Comparison of ENCODE assay signal across 1 cellular context in the genomic region with DNA sequence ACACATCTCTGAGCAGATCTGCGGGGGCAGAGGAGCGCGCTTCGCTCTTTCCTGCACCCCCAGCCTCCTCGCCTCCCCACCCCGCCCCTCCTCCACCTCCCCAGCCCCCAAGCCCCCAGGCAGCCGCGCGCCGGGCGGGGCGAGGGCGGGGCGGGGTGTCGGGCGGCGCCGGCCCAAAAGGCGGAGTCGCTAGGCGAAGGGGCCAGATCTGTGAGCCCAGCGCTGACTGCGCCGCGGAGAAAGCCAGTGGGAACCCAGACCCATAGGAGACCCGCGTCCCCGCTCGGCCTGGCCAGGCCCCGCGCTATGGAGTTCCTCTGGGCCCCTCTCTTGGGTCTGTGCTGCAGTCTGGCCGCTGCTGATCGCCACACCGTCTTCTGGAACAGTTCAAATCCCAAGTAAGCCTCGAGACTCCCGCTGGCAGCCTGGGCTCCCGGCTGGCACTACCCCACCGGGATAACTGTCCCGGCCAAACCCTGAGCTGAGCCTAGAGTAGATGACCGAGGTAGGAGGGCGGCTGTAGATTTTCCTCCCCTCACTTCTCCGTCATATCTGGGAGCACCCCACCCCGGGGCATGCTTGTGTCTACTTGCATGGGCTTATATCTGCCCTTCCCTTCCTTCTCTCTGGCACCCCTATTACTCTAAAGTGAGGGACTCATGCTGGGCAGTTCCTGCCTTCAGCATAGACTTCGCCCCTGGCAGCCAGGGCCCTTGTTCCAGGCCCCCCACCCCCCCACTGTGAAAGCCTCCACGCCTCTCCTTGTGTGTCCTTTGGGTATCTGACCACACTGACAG.
TF ChIP-seq lines count a peak whose summit lies in the region.

A gene with protein sequence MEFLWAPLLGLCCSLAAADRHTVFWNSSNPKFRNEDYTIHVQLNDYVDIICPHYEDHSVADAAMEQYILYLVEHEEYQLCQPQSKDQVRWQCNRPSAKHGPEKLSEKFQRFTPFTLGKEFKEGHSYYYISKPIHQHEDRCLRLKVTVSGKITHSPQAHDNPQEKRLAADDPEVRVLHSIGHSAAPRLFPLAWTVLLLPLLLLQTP (plus strand): TSS at position 205 of the 797 bp plus-strand sequence. CDS start 102 bp downstream, at position 307.

TF ChIP-seq in K562, 482 proteins besides CTCF, POLR2A, EP300 and RAD21 (continued from another document and continues in another):
- TF ChIP-seq, protein P1, sequence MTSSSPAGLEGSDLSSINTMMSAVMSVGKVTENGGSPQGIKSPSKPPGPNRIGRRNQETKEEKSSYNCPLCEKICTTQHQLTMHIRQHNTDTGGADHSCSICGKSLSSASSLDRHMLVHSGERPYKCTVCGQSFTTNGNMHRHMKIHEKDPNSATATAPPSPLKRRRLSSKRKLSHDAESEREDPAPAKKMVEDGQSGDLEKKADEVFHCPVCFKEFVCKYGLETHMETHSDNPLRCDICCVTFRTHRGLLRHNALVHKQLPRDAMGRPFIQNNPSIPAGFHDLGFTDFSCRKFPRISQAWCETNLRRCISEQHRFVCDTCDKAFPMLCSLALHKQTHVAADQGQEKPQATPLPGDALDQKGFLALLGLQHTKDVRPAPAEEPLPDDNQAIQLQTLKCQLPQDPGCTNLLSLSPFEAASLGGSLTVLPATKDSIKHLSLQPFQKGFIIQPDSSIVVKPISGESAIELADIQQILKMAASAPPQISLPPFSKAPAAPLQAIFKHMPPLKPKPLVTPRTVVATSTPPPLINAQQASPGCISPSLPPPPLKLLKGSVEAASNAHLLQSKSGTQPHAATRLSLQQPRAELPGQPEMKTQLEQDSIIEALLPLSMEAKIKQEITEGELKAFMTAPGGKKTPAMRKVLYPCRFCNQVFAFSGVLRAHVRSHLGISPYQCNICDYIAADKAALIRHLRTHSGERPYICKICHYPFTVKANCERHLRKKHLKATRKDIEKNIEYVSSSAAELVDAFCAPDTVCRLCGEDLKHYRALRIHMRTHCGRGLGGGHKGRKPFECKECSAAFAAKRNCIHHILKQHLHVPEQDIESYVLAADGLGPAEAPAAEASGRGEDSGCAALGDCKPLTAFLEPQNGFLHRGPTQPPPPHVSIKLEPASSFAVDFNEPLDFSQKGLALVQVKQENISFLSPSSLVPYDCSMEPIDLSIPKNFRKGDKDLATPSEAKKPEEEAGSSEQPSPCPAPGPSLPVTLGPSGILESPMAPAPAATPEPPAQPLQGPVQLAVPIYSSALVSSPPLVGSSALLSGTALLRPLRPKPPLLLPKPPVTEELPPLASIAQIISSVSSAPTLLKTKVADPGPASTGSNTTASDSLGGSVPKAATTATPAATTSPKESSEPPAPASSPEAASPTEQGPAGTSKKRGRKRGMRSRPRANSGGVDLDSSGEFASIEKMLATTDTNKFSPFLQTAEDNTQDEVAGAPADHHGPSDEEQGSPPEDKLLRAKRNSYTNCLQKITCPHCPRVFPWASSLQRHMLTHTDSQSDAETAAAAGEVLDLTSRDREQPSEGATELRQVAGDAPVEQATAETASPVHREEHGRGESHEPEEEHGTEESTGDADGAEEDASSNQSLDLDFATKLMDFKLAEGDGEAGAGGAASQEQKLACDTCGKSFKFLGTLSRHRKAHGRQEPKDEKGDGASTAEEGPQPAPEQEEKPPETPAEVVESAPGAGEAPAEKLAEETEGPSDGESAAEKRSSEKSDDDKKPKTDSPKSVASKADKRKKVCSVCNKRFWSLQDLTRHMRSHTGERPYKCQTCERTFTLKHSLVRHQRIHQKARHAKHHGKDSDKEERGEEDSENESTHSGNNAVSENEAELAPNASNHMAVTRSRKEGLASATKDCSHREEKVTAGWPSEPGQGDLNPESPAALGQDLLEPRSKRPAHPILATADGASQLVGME (CRISPR knock-in tag; IDR thresholded peaks at IDR 0.05) = no peak
- TF ChIP-seq, protein P2, sequence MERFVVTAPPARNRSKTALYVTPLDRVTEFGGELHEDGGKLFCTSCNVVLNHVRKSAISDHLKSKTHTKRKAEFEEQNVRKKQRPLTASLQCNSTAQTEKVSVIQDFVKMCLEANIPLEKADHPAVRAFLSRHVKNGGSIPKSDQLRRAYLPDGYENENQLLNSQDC (CRISPR knock-in tag; IDR thresholded peaks at IDR 0.05) = no peak
- TF ChIP-seq XRCC5 (IDR thresholded peaks at IDR 0.05; ENCODE audit: low read depth, low read length) (no peak), SMARCA4 (IDR thresholded peaks at IDR 0.05) (no peak), PHF8 (IDR thresholded peaks at IDR 0.05; ENCODE audit: borderline replicate concordance, low read length) (peak; percentile 75; the same call in 1 of the 2 replicates), PRMT5 (CRISPR knock-in tag; IDR thresholded peaks at IDR 0.05) (no peak), ZNF785 (CRISPR knock-in tag; IDR thresholded peaks at IDR 0.05) (no peak), GTF2E2 (tag; IDR thresholded peaks at IDR 0.05) (no peak), ZNF165 (CRISPR knock-in tag; IDR thresholded peaks at IDR 0.05; ENCODE audit: borderline replicate concordance) (no peak), SMAD3 (CRISPR knock-in tag; conservative IDR thresholded peaks at IDR 0.05) (no peak), ZNF140 (CRISPR knock-in tag; IDR thresholded peaks at IDR 0.05) (no peak), CHD1 (IDR thresholded peaks at IDR 0.05; ENCODE audit: low read length) (peak; percentile 35), MCM7 (IDR thresholded peaks at IDR 0.05) (no peak), SNRNP70 (optimal IDR thresholded peaks at IDR 0.05; ENCODE audit: low read depth, low read length) (no peak), STAT5B (CRISPR knock-in tag; IDR thresholded peaks at IDR 0.05) (no peak), ELF2 (CRISPR knock-in tag; IDR thresholded peaks at IDR 0.05) (no peak), HNRNPH1 (optimal IDR thresholded peaks at IDR 0.05; ENCODE audit: low read depth, low read length) (no peak), MEIS2 (IDR thresholded peaks at IDR 0.05; ENCODE audit: partially characterized antibody) (no peak), GTF2A2 (tag; IDR thresholded peaks at IDR 0.05) (no peak), ZBTB7A (IDR thresholded peaks at IDR 0.05; ENCODE audit: borderline replicate concordance, control insufficient read depth, low read depth, low read length) (peak; percentile 81; the same call in 1 of the 2 replicates), NR2C1 (IDR thresholded peaks at IDR 0.05) (no peak), NR2C1 (tag; IDR thresholded peaks at IDR 0.05) (no peak), ZNF324 (CRISPR knock-in tag; IDR thresholded peaks at IDR 0.05) (no peak)
- TF ChIP-seq, protein P3, sequence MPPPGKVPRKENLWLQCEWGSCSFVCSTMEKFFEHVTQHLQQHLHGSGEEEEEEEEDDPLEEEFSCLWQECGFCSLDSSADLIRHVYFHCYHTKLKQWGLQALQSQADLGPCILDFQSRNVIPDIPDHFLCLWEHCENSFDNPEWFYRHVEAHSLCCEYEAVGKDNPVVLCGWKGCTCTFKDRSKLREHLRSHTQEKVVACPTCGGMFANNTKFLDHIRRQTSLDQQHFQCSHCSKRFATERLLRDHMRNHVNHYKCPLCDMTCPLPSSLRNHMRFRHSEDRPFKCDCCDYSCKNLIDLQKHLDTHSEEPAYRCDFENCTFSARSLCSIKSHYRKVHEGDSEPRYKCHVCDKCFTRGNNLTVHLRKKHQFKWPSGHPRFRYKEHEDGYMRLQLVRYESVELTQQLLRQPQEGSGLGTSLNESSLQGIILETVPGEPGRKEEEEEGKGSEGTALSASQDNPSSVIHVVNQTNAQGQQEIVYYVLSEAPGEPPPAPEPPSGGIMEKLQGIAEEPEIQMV (tag; conservative IDR thresholded peaks at IDR 0.05; ENCODE audit: low read depth) = no peak
- TF ChIP-seq, protein P4, sequence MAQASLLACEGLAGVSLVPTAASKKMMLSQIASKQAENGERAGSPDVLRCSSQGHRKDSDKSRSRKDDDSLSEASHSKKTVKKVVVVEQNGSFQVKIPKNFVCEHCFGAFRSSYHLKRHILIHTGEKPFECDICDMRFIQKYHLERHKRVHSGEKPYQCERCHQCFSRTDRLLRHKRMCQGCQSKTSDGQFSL (CRISPR knock-in tag; IDR thresholded peaks at IDR 0.05) = peak; percentile 85
- TF ChIP-seq, protein P4 (tag; IDR thresholded peaks at IDR 0.05) = no peak
- TF ChIP-seq, protein P5, sequence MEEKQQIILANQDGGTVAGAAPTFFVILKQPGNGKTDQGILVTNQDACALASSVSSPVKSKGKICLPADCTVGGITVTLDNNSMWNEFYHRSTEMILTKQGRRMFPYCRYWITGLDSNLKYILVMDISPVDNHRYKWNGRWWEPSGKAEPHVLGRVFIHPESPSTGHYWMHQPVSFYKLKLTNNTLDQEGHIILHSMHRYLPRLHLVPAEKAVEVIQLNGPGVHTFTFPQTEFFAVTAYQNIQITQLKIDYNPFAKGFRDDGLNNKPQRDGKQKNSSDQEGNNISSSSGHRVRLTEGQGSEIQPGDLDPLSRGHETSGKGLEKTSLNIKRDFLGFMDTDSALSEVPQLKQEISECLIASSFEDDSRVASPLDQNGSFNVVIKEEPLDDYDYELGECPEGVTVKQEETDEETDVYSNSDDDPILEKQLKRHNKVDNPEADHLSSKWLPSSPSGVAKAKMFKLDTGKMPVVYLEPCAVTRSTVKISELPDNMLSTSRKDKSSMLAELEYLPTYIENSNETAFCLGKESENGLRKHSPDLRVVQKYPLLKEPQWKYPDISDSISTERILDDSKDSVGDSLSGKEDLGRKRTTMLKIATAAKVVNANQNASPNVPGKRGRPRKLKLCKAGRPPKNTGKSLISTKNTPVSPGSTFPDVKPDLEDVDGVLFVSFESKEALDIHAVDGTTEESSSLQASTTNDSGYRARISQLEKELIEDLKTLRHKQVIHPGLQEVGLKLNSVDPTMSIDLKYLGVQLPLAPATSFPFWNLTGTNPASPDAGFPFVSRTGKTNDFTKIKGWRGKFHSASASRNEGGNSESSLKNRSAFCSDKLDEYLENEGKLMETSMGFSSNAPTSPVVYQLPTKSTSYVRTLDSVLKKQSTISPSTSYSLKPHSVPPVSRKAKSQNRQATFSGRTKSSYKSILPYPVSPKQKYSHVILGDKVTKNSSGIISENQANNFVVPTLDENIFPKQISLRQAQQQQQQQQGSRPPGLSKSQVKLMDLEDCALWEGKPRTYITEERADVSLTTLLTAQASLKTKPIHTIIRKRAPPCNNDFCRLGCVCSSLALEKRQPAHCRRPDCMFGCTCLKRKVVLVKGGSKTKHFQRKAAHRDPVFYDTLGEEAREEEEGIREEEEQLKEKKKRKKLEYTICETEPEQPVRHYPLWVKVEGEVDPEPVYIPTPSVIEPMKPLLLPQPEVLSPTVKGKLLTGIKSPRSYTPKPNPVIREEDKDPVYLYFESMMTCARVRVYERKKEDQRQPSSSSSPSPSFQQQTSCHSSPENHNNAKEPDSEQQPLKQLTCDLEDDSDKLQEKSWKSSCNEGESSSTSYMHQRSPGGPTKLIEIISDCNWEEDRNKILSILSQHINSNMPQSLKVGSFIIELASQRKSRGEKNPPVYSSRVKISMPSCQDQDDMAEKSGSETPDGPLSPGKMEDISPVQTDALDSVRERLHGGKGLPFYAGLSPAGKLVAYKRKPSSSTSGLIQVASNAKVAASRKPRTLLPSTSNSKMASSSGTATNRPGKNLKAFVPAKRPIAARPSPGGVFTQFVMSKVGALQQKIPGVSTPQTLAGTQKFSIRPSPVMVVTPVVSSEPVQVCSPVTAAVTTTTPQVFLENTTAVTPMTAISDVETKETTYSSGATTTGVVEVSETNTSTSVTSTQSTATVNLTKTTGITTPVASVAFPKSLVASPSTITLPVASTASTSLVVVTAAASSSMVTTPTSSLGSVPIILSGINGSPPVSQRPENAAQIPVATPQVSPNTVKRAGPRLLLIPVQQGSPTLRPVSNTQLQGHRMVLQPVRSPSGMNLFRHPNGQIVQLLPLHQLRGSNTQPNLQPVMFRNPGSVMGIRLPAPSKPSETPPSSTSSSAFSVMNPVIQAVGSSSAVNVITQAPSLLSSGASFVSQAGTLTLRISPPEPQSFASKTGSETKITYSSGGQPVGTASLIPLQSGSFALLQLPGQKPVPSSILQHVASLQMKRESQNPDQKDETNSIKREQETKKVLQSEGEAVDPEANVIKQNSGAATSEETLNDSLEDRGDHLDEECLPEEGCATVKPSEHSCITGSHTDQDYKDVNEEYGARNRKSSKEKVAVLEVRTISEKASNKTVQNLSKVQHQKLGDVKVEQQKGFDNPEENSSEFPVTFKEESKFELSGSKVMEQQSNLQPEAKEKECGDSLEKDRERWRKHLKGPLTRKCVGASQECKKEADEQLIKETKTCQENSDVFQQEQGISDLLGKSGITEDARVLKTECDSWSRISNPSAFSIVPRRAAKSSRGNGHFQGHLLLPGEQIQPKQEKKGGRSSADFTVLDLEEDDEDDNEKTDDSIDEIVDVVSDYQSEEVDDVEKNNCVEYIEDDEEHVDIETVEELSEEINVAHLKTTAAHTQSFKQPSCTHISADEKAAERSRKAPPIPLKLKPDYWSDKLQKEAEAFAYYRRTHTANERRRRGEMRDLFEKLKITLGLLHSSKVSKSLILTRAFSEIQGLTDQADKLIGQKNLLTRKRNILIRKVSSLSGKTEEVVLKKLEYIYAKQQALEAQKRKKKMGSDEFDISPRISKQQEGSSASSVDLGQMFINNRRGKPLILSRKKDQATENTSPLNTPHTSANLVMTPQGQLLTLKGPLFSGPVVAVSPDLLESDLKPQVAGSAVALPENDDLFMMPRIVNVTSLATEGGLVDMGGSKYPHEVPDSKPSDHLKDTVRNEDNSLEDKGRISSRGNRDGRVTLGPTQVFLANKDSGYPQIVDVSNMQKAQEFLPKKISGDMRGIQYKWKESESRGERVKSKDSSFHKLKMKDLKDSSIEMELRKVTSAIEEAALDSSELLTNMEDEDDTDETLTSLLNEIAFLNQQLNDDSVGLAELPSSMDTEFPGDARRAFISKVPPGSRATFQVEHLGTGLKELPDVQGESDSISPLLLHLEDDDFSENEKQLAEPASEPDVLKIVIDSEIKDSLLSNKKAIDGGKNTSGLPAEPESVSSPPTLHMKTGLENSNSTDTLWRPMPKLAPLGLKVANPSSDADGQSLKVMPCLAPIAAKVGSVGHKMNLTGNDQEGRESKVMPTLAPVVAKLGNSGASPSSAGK (IDR thresholded peaks at IDR 0.05) = no peak
- TF ChIP-seq, protein P6, sequence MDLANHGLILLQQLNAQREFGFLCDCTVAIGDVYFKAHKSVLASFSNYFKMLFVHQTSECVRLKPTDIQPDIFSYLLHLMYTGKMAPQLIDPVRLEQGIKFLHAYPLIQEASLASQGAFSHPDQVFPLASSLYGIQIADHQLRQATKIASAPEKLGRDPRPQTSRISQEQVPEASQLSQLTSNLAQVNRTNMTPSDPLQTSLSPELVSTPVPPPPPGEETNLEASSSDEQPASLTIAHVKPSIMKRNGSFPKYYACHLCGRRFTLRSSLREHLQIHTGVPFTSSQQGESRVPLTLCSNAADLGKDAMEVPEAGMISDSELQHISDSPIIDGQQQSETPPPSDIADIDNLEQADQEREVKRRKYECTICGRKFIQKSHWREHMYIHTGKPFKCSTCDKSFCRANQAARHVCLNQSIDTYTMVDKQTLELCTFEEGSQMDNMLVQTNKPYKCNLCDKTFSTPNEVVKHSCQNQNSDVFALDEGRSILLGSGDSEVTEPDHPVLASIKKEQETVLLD (IDR thresholded peaks at IDR 0.05) = no peak
